ENCODE assay signal across 8 cellular contexts in genomic region chr15:42921049-42921731, GRCh38. TPM values are rescaled to one million over a fixed set of nuclear protein-coding genes. Genes with fewer than 3 reads are reported as not detected.
DNase-seq lines count a peak whose midpoint lies in the region; ATAC-seq and TF ChIP-seq lines count a peak whose summit lies in the region.

No MANE protein-coding gene starts in this region.

- in situ Hi-C loops in G401 (cut with HindIII; ENCODE audit: low sequenced_read_pairs): no loop called here

- WGBS in esophagus squamous epithelium, 2 donors: 1 to 2% methylated on average over 28 to 31 of the region's 36 CpGs

- no peaks in the 10 kb centered on the region for H3K9me3 ChIP-seq in Karpas-422 (ENCODE audit: low read length)
- H3K9me3 ChIP-seq in esophagus squamous epithelium: no peaks in the 10 kb centered on the region
- H3K9me3 ChIP-seq in thoracic aorta: no peaks in the 10 kb centered on the region

- H3K4me3 Mint-ChIP-seq in nephron progenitor cell: peak overlapping the region; percentile 97

- peak overlapping the region; percentile 100 for H2AFZ ChIP-seq in Karpas-422 (ENCODE audit: low read length)

- ATAC-seq in thoracic aorta (ENCODE audit: insufficient number of reproducible peaks, low FRiP score, low read depth) (peak; percentile 12), HG02610 (IDR thresholded peaks at IDR 0.05; ENCODE audit: unreplicated experiment) (no peak), HG03097 (IDR thresholded peaks at IDR 0.05; ENCODE audit: low FRiP score, unreplicated experiment) (no peak)

- no peaks in the 10 kb centered on the region for H4K20me1 ChIP-seq in Karpas-422 (ENCODE audit: insufficient read depth, low read depth, low read length)

- H3K9ac ChIP-seq in Karpas-422 (ENCODE audit: low read length): peak overlapping the region; percentile 74

- peaks cover 31% of the 10 kb centered on the region for H3K4me1 Mint-ChIP-seq in nephron progenitor cell

- H3K79me2 ChIP-seq in Karpas-422 (ENCODE audit: low read length): peaks cover 41% of the 10 kb centered on the region

- H3K4me1 ChIP-seq in Karpas-422 (ENCODE audit: low read length) (peaks cover 40% of the 10 kb centered on the region), esophagus squamous epithelium (peaks cover 7 to 33% (median 10%) of the 10 kb centered on the region in 3 donors), thoracic aorta (ENCODE audit: control insufficient read depth in 1 of 2, low read depth in 2 of 2) (peaks cover 11 to 26% of the 10 kb centered on the region in 2 donors)

- peak overlapping the region; percentile 87 for H3K4me3 ChIP-seq in Karpas-422 (ENCODE audit: low read length)
- H3K4me3 ChIP-seq in esophagus squamous epithelium: peak overlapping the region; percentile 85 to 98 (median 89)
- peak overlapping the region; percentile 97 for H3K4me3 ChIP-seq in thoracic aorta

- H3K27me3 Mint-ChIP-seq in nephron progenitor cell (ENCODE audit: low read depth, poor library complexity): peaks cover 35% of the 10 kb centered on the region

- H3K9me2 ChIP-seq in Karpas-422 (replicated peaks; ENCODE audit: insufficient read depth, low read length): no peaks in the 10 kb centered on the region

- H3K27me3 ChIP-seq in Karpas-422 (ENCODE audit: low read length) (no peaks in the 10 kb centered on the region), esophagus squamous epithelium (no peaks in the 10 kb centered on the region), thoracic aorta (replicated peaks; ENCODE audit: insufficient read depth) (no peaks in the 10 kb centered on the region)

- H3K4me2 ChIP-seq in Karpas-422 (ENCODE audit: low read depth, low read length, poor library complexity, severe bottlenecking): peak overlapping the region; percentile 98

- DNase-seq in G401 (ENCODE audit: low spot score): peak; percentile 59
- DNase-seq in Karpas-422: peak; percentile 61
- DNase-seq in activated T-cell treated with anti-CD3 and anti-CD28 coated beads for 48 hours (ENCODE audit: low read depth): peak; percentile 14
- no peak for DNase-seq in esophagus squamous epithelium (lab: John Stamatoyannopoulos, UW)
- peak; percentile 11 for DNase-seq in nephron progenitor cell
- no peak for DNase-seq in thoracic aorta (ENCODE audit: low spot score)

- peaks cover 5% of the 10 kb centered on the region for H3K9me3 Mint-ChIP-seq in nephron progenitor cell

- H3K27ac ChIP-seq in Karpas-422 (ENCODE audit: low read length) (no peak overlapping the region), esophagus squamous epithelium (peak overlapping the region; percentile 28 to 91 (median 88)), thoracic aorta (peak overlapping the region; percentile 67 to 82)

- intact Hi-C loops in esophagus squamous epithelium (cut with DNase I): loop anchor here (10.0 kb wide), 1 partner anchor 186 kb away; the partner anchor contains the start of gene CDAN1

- H3K36me3 ChIP-seq in Karpas-422 (ENCODE audit: insufficient read depth, low read length) (no peaks in the 10 kb centered on the region), esophagus squamous epithelium (no peaks in the 10 kb centered on the region), thoracic aorta (no peaks in the 10 kb centered on the region)

- TF ChIP-seq CTCF in esophagus squamous epithelium (IDR thresholded peaks at IDR 0.05) (peak in 1 of 6 experiments; percentile 17), nephron progenitor cell (IDR thresholded peaks at IDR 0.05) (no peak), thoracic aorta (IDR thresholded peaks at IDR 0.05) (peak; percentile 35)

- H3K36me3 Mint-ChIP-seq in nephron progenitor cell (ENCODE audit: low read depth): no peaks in the 10 kb centered on the region

- no peak overlapping the region for H3K27ac Mint-ChIP-seq in nephron progenitor cell

- no peak for TF ChIP-seq POLR2A in esophagus squamous epithelium (IDR thresholded peaks at IDR 0.05)

RNA-seq across cellular contexts. Expression of gene TTBK2, which starts 0.6 kb away (rescaled TPM):
- total RNA-seq in G401 (2014; rRNA removed; shearing (Covaris generic)): 3.4 and 6.2 TPM in 2 replicates
- total RNA-seq in Karpas-422 (2014; rRNA removed; shearing (Covaris generic); ENCODE audit: low replicate concordance): 13.8 and 33.8 TPM in 2 replicates
- total RNA-seq in esophagus squamous epithelium: 10 to 100 TPM in 1 of 4 donors, 1 to 10 TPM in 3; 5.8 to 11.8 (median 6.8) TPM
- total RNA-seq in thoracic aorta: 10 to 100 TPM; 22.3 to 52.4 TPM

Comparison
In these comparisons a context has a peak if more than half of its experiments do, and no peak if none do; other contexts are left out.
1. DNase-seq: peak in G401 (single experiment), Karpas-422 (single experiment), activated T-cell treated with anti-CD3 and anti-CD28 coated beads for 48 hours (single experiment) and nephron progenitor cell (single experiment); none in esophagus squamous epithelium (single experiment) and thoracic aorta (single experiment).
2. Peak in every context shown above with its lines, with median percentiles within 50 percentile points of each other: H3K4me3 ChIP-seq.